8 cellular contexts compared by ENCODE assay signal in the genomic region with DNA sequence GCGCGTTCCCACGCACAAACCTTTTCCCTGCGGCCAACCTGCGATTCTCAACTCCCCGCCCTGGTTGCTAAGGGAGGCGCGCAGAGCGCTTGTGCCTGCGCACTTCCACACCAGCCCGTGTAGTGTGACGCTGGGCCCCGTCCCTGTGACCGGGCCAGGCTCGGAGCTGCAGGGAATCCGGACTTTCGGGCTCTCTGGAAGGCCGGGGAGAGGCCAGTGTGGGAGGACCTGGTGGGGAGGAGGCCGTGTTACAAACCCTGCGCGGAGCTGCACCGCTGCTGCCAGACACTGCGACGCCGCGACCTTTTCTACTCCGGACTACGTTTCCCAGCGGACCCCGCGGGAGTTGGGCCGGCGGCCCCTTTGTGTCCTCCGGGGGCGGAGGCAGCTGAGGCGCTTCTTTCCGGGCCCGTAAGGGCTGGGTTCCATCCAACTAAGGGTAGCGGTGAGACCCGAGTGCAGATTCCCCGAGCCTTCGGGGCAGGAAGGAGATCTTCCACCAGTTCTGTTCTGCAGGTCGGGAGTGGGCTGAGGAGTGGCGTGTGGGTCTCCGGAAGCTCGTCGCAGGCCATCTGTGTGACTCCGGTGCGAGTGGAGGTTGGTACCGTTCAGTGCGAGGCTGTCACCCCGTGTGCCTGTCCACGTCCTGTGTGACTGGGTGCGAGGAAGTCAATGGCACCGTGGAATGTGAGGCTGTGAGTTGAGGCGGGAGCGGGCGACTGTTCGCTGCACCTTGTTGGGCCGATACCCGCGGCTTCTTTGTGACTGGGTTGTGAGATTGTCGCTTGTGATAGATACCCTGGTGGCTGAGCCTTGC. TPM values are rescaled to one million over a fixed set of nuclear protein-coding genes. Genes with fewer than 3 reads are reported as not detected.
DNase-seq lines count a peak whose midpoint lies in the region; ATAC-seq and TF ChIP-seq lines count a peak whose summit lies in the region.

Gene ZNF570, plus strand, starts transcription at position 396 of the 817 bp plus-strand sequence. CDS start 999 bp downstream, outside the sequence.

- peaks cover 53% of the 10 kb centered on the region for H3K36me3 Mint-ChIP-seq in nephron progenitor cell (ENCODE audit: low read depth)

- H3K4me3 ChIP-seq in Jurkat, Clone E6-1 (ENCODE audit: low read length), result peak within 1 kb of the TSS; percentile 78
- peak within 1 kb of the TSS; percentile 70 for H3K4me3 ChIP-seq in fibroblast of the aortic adventitia (ENCODE audit: low read depth, low read length)

- peak; percentile 81 for DNase-seq in COR-L47 (lab: John Stamatoyannopoulos, UW)
- peak; percentile 89 for DNase-seq in Jurkat, Clone E6-1 (ENCODE audit: low read depth, low spot score)
- DNase-seq in RPMI7951 (ENCODE audit: low read depth), result peak; percentile 91
- DNase-seq in activated effector memory CD4-positive, alpha-beta T cell treated with Interleukin-2 at 50 U/mL for 16 hours, result peak; percentile 83
- peak; percentile 77 for DNase-seq in fibroblast of the aortic adventitia (ENCODE audit: low read depth)
- peak; percentile 83 for DNase-seq in nephron progenitor cell
- peak; percentile 88 for DNase-seq in stimulated activated naive CD8-positive, alpha-beta T cell treated with anti-CD3 and anti-CD28 coated beads, Interleukin-15, Interleukin-2, amounts not matched to agents 100 U/mL and 50 U/mL, for 24 hours

- ATAC-seq in GM21381 (IDR thresholded peaks at IDR 0.05; ENCODE audit: unreplicated experiment), result peak; percentile 52
- ATAC-seq in stimulated activated naive CD8-positive, alpha-beta T cell treated with anti-CD3 and anti-CD28 coated beads, Interleukin-15, Interleukin-2, amounts not matched to agents 100 U/mL and 50 U/mL, for 24 hours, result peak; percentile 83

- TF ChIP-seq CTCF in fibroblast of the aortic adventitia (IDR thresholded peaks at IDR 0.05; ENCODE audit: insufficient read depth, low read length) (no peak), nephron progenitor cell (IDR thresholded peaks at IDR 0.05) (no peak)

- peaks cover 29% of the 10 kb centered on the region for H3K4me1 Mint-ChIP-seq in nephron progenitor cell

- peak within 1 kb of the TSS; percentile 99 for H3K4me3 Mint-ChIP-seq in nephron progenitor cell

- H3K27ac Mint-ChIP-seq in nephron progenitor cell, result peak within 1 kb of the TSS; percentile 98

- peaks cover 63% of the 10 kb centered on the region for H3K9me3 Mint-ChIP-seq in nephron progenitor cell

- peaks cover 10% of the 10 kb centered on the region for H3K27me3 Mint-ChIP-seq in nephron progenitor cell (ENCODE audit: low read depth, poor library complexity)

RNA-seq across cellular contexts. Expression of gene ZNF570, which starts in this region (rescaled TPM):
- 2.8 TPM for polyA plus RNA-seq in Jurkat, Clone E6-1 (2012; ENCODE audit: insufficient read depth, insufficient read length)
- total RNA-seq in RPMI7951 (2014; rRNA removed; shearing (Covaris generic)), result 5.7 and 8.1 TPM in 2 replicates
- 8.4 and 24.9 TPM in 2 replicates for total RNA-seq in fibroblast of the aortic adventitia (ENCODE audit: low replicate concordance)

Comparison
In these comparisons a context has a peak if more than half of its experiments do, and no peak if none do; other contexts are left out.
1. Peak in every context shown above with its lines: DNase-seq, ATAC-seq and H3K4me3 ChIP-seq.